In genomic region chr2:69685321-69686048, GRCh38 we compare ENCODE assay signal across 9 cellular contexts. TPM values are rescaled to one million over a fixed set of nuclear protein-coding genes. Genes with fewer than 3 reads are reported as not detected.
DNase-seq lines count a peak whose midpoint lies in the region; ATAC-seq and TF ChIP-seq lines count a peak whose summit lies in the region.
"Had no signal": no experiment of that assay in that cellular context is flagged by ENCODE, and none has a peak within 500 bp of the region (broad histone marks: within the 10 kb centered on the region; RNA-seq: fewer than 3 reads in every experiment).

No MANE protein-coding gene starts in this region.

- ATAC-seq in GM18520 (IDR thresholded peaks at IDR 0.05; ENCODE audit: unreplicated experiment): peak; percentile 41
- peak; percentile 48 for ATAC-seq in HG02763 (IDR thresholded peaks at IDR 0.05; ENCODE audit: unreplicated experiment)
- peak; percentile 92 for ATAC-seq in activated naive CD8-positive, alpha-beta T cell treated with anti-CD3 and anti-CD28 coated beads, Interleukin-2, amount 50 U/mL, for 24 hours
- ATAC-seq in omental fat pad (ENCODE audit: low FRiP score): peak; percentile 86

- H3K9me3 Mint-ChIP-seq in activated naive CD8-positive, alpha-beta T cell treated with anti-CD3 and anti-CD28 coated beads, Interleukin-2, amount 50 U/mL, for 24 hours: no peaks in the 10 kb centered on the region

- no peaks in the 10 kb centered on the region for H3K27me3 Mint-ChIP-seq in activated naive CD8-positive, alpha-beta T cell treated with anti-CD3 and anti-CD28 coated beads, Interleukin-2, amount 50 U/mL, for 24 hours

- H3K4me1 Mint-ChIP-seq in activated naive CD8-positive, alpha-beta T cell treated with anti-CD3 and anti-CD28 coated beads, Interleukin-2, amount 50 U/mL, for 24 hours: peaks cover 69% of the 10 kb centered on the region

- H3K27ac Mint-ChIP-seq in activated naive CD8-positive, alpha-beta T cell treated with anti-CD3 and anti-CD28 coated beads, Interleukin-2, amount 50 U/mL, for 24 hours: no peak overlapping the region

- no peak for TF ChIP-seq CTCF in omental fat pad (IDR thresholded peaks at IDR 0.05)
- TF ChIP-seq CTCF in coronary artery (IDR thresholded peaks at IDR 0.05): no peak

- H3K27ac ChIP-seq in coronary artery: no peak overlapping the region
- H3K27ac ChIP-seq: right atrium auricular region had no signal

- peak; percentile 35 for DNase-seq in activated naive CD8-positive, alpha-beta T cell treated with anti-CD3 and anti-CD28 coated beads, Interleukin-2, amount 50 U/mL, for 24 hours
- no peak for DNase-seq in omental fat pad (ENCODE audit: low spot score)
- no peak for DNase-seq in UCSD-AML1 (lab: John Stamatoyannopoulos, UW; ENCODE audit: unreplicated experiment)
- DNase-seq in DMS114 treated with DMSO at 0.1 percent for 48 hours (lab: John Stamatoyannopoulos, UW; ENCODE audit: unreplicated experiment): no peak
- no peak for DNase-seq in COLO829 (ENCODE audit: low spot score)
- DNase-seq in coronary artery (ENCODE audit: low spot score): no peak

- no peak overlapping the region for H3K4me3 ChIP-seq in coronary artery
- H3K4me3 ChIP-seq: right atrium auricular region had no signal

- no peak overlapping the region for H3K4me3 Mint-ChIP-seq in activated naive CD8-positive, alpha-beta T cell treated with anti-CD3 and anti-CD28 coated beads, Interleukin-2, amount 50 U/mL, for 24 hours

- H3K36me3 Mint-ChIP-seq in activated naive CD8-positive, alpha-beta T cell treated with anti-CD3 and anti-CD28 coated beads, Interleukin-2, amount 50 U/mL, for 24 hours (ENCODE audit: low read depth): no peaks in the 10 kb centered on the region

RNA-seq across cellular contexts. Expression of gene AAK1, which starts 41.9 kb away (rescaled TPM):
- total RNA-seq in omental fat pad: 10 to 100 TPM; 41.4 to 62.3 (median 42.5) TPM

RNA-seq across cellular contexts. Expression of gene ANXA4, which starts 56.4 kb away (rescaled TPM):
- total RNA-seq in omental fat pad: 10 to 100 TPM; 36.6 to 52.3 (median 40.7) TPM

Comparison
In these comparisons a context has a peak if more than half of its experiments do, and no peak if none do; other contexts are left out.
1. ATAC-seq: peak in every context shown above with its lines; median percentile 92 in activated naive CD8-positive, alpha-beta T cell treated with anti-CD3 and anti-CD28 coated beads, Interleukin-2, amount 50 U/mL, for 24 hours; 86 in omental fat pad; 48 in HG02763; 41 in GM18520.